In genomic region chr3:16432714-16433113, GRCh38 we compare ENCODE assay signal across 22 cellular contexts.
DNase-seq lines count a peak whose midpoint lies in the region; ATAC-seq lines count a peak whose summit lies in the region.
"Had no signal": no experiment of that assay in that cellular context is flagged by ENCODE, and none has a peak within 500 bp of the region (broad histone marks: within the 10 kb centered on the region; RNA-seq: fewer than 3 reads in every experiment).

No MANE protein-coding gene starts in this region.

- peak overlapping the region; percentile 45 for H3K27ac Mint-ChIP-seq in stimulated activated naive CD8-positive, alpha-beta T cell treated with anti-CD3 and anti-CD28 coated beads, Interleukin-15, Interleukin-2, amounts not matched to agents 100 ng/mL and 50 ng/mL, for 24 hours
- H3K27ac Mint-ChIP-seq: activated T-helper 17 cell treated with anti-CD3 and anti-CD28 coated beads, Interleukin-2, amount 50 U/mL, for 72 hours; CD4-positive, alpha-beta T cell; stimulated activated effector memory CD8-positive, alpha-beta T cell treated with anti-CD3 and anti-CD28 coated beads, Interleukin-12 subunit alpha, Interleukin-12 subunit beta, amount 100 ng/mL, for 72 hours had no signal

- H3K4me3 Mint-ChIP-seq in stimulated activated naive CD8-positive, alpha-beta T cell treated with anti-CD3 and anti-CD28 coated beads, Interleukin-15, Interleukin-2, amounts not matched to agents 100 ng/mL and 50 ng/mL, for 24 hours: no peak overlapping the region
- H3K4me3 Mint-ChIP-seq: activated T-helper 17 cell treated with anti-CD3 and anti-CD28 coated beads, Interleukin-2, amount 50 U/mL, for 72 hours; CD4-positive, alpha-beta T cell; stimulated activated effector memory CD8-positive, alpha-beta T cell treated with anti-CD3 and anti-CD28 coated beads, Interleukin-12 subunit alpha, Interleukin-12 subunit beta, amount 100 ng/mL, for 72 hours had no signal

- no peaks in the 10 kb centered on the region for H3K27me3 ChIP-seq in effector memory CD4-positive, alpha-beta T cell (replicated peaks; ENCODE audit: control insufficient read depth, insufficient read depth, low read length, poor library complexity, severe bottlenecking)
- H3K27me3 ChIP-seq: hepatocyte, upper lobe of right lung had no signal

- no peak overlapping the region for H3K27ac ChIP-seq in effector memory CD4-positive, alpha-beta T cell (ENCODE audit: insufficient read depth, low read length, poor library complexity, severe bottlenecking)
- H3K27ac ChIP-seq: hepatocyte, psoas muscle, upper lobe of right lung, VCaP had no signal

- no peaks in the 10 kb centered on the region for H3K9me3 ChIP-seq in effector memory CD4-positive, alpha-beta T cell (ENCODE audit: control insufficient read depth, low read length)
- H3K9me3 ChIP-seq: psoas muscle, upper lobe of right lung had no signal

- DNase-seq in stimulated activated naive CD8-positive, alpha-beta T cell treated with anti-CD3 and anti-CD28 coated beads, Interleukin-15, Interleukin-2, amounts not matched to agents 100 U/mL and 50 U/mL, for 24 hours: no peak
- no peak for DNase-seq in NCI-H82 (lab: John Stamatoyannopoulos, UW)
- no peak for DNase-seq in effector memory CD4-positive, alpha-beta T cell
- no peak for DNase-seq in CD1c-positive myeloid dendritic cell (ENCODE audit: extremely low spot score)
- no peak for DNase-seq in KBM-7
- DNase-seq: anterior cingulate cortex; CD4-positive, alpha-beta T cell; cerebellar nuclear complex; GOT3; kidney; mesendoderm; NCI-H2081 treated with DMSO at 0.1 percent for 48 hours; NCI-H748 treated with DMSO at 0.1 percent for 48 hours; psoas muscle; upper lobe of right lung had no signal

- H3K36me3 Mint-ChIP-seq in stimulated activated naive CD8-positive, alpha-beta T cell treated with anti-CD3 and anti-CD28 coated beads, Interleukin-15, Interleukin-2, amounts not matched to agents 100 ng/mL and 50 ng/mL, for 24 hours (ENCODE audit: low read depth): peaks cover 70% of the 10 kb centered on the region

- in situ Hi-C loops in KBM-7 (cut with MboI; ENCODE audit: low pct_unique_long_range_greater_than_20kb, low sequenced_read_pairs): no loop called here

- no peaks in the 10 kb centered on the region for H3K27me3 Mint-ChIP-seq in stimulated activated naive CD8-positive, alpha-beta T cell treated with anti-CD3 and anti-CD28 coated beads, Interleukin-15, Interleukin-2, amounts not matched to agents 100 ng/mL and 50 ng/mL, for 24 hours
- H3K27me3 Mint-ChIP-seq: activated T-helper 17 cell treated with anti-CD3 and anti-CD28 coated beads, Interleukin-2, amount 50 U/mL, for 72 hours; CD4-positive, alpha-beta T cell had no signal

- no peak for ATAC-seq in stimulated activated naive CD8-positive, alpha-beta T cell treated with anti-CD3 and anti-CD28 coated beads, Interleukin-15, Interleukin-2, amounts not matched to agents 100 U/mL and 50 U/mL, for 24 hours
- ATAC-seq in GM21360 (IDR thresholded peaks at IDR 0.05; ENCODE audit: unreplicated experiment): peak; percentile 28
- peak; percentile 20 for ATAC-seq in HG03460 (IDR thresholded peaks at IDR 0.05; ENCODE audit: unreplicated experiment)
- ATAC-seq: activated T-helper 17 cell treated with anti-CD3 and anti-CD28 coated beads, Interleukin-2, amount 50 U/mL, for 72 hours; psoas muscle; stimulated activated effector memory CD8-positive, alpha-beta T cell treated with anti-CD3 and anti-CD28 coated beads, Interleukin-12 subunit alpha, Interleukin-12 subunit beta, amount 100 ng/mL, for 72 hours; upper lobe of right lung had no signal

- no peak overlapping the region for H3K4me3 ChIP-seq in effector memory CD4-positive, alpha-beta T cell (ENCODE audit: insufficient read depth, low read depth, low read length, poor library complexity, severe bottlenecking)
- H3K4me3 ChIP-seq: hepatocyte, psoas muscle, upper lobe of right lung had no signal

- no peaks in the 10 kb centered on the region for H3K9me3 Mint-ChIP-seq in stimulated activated naive CD8-positive, alpha-beta T cell treated with anti-CD3 and anti-CD28 coated beads, Interleukin-15, Interleukin-2, amounts not matched to agents 100 ng/mL and 50 ng/mL, for 24 hours
- H3K9me3 Mint-ChIP-seq: activated T-helper 17 cell treated with anti-CD3 and anti-CD28 coated beads, Interleukin-2, amount 50 U/mL, for 72 hours; CD4-positive, alpha-beta T cell; stimulated activated effector memory CD8-positive, alpha-beta T cell treated with anti-CD3 and anti-CD28 coated beads, Interleukin-12 subunit alpha, Interleukin-12 subunit beta, amount 100 ng/mL, for 72 hours had no signal

- H3K4me1 ChIP-seq in effector memory CD4-positive, alpha-beta T cell (ENCODE audit: control insufficient read depth, insufficient read depth, low read length, poor library complexity, severe bottlenecking): no peaks in the 10 kb centered on the region

- H3K36me3 ChIP-seq in effector memory CD4-positive, alpha-beta T cell (ENCODE audit: control insufficient read depth, insufficient read depth, low read length): peaks cover 19% of the 10 kb centered on the region

- H3K4me1 Mint-ChIP-seq in stimulated activated naive CD8-positive, alpha-beta T cell treated with anti-CD3 and anti-CD28 coated beads, Interleukin-15, Interleukin-2, amounts not matched to agents 100 ng/mL and 50 ng/mL, for 24 hours (ENCODE audit: low read depth): peaks cover 38% of the 10 kb centered on the region
